Comparison of ENCODE assay signal across 17 cellular contexts in the genomic region with DNA sequence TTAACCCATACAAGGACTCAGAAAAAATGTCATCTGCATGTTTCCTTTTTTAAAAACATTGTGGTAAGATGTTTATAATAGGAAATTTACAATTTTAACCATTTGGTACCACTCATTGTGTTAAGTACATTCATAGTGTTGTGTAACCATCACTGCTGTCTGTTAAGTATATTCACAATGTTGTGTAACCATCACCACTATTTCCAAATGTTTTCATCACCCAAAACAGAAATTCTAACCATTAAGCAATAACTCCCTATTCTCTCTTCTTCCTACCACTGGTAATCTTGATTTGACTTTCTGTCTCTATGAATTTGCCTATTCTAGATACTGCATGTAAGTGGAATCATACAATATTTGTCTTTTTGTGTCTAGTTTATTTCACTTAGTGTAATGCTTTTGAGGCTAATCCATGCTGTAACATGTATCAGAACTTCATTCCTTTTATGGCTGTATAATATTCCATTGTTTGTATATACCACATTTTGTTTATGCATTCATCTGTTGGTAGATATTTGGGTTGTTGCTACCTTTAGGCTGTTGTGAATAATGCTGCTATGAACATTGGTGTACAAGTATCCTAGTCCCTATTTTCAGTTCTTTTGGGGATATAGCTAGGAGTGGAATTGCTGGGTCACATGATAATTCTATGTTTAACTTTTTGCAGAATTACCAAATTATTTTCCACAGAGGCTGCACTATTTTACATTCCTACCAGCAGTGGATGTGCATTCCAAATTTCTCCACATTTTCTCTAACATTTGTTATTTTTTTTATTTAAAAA. TPM values are rescaled to one million over a fixed set of nuclear protein-coding genes. Genes with fewer than 3 reads are reported as not detected.
A peak's percentile ranks its signal among the peaks of the same experiment; 100 is the strongest.
DNase-seq lines count a peak whose midpoint lies in the region; ATAC-seq and TF ChIP-seq lines count a peak whose summit lies in the region.
"Had no signal": no experiment of that assay in that cellular context is flagged by ENCODE, and none has a peak within 500 bp of the region (broad histone marks: within the 10 kb centered on the region; RNA-seq: fewer than 3 reads in every experiment).

No MANE protein-coding gene starts in this region.

- TF ChIP-seq CTCF in brain microvascular endothelial cell (IDR thresholded peaks at IDR 0.05; ENCODE audit: low read depth, low read length, missing control alignments) (peak; percentile 6), natural killer cell (IDR thresholded peaks at IDR 0.05) (no peak)

- H3K79me2 ChIP-seq in GM23248 (ENCODE audit: insufficient read depth), result peaks cover 98% of the 10 kb centered on the region

- H3K9ac ChIP-seq in GM23248, result no peak overlapping the region
- H3K9ac ChIP-seq: BLaER1 treated with 17β-estradiol and CSF1 and Interleukin-3, amounts not matched to agents 10 nM and 100 nM had no signal

- H3K9me2 ChIP-seq in GM23248 (ENCODE audit: insufficient read depth), result no peaks in the 10 kb centered on the region

- H3K4me3 Mint-ChIP-seq in natural killer cell, result peak overlapping the region; percentile 50
- H3K4me3 Mint-ChIP-seq: H9; stimulated activated memory B cell treated with anti-CD40 and anti-IgM and Interleukin-4, amounts not matched to agents 10 μg/mL and 1 μg/mL and 100 μg/mL, for 72 hours had no signal

- H3K4me1 Mint-ChIP-seq in natural killer cell, result peaks cover 71 to 78% of the 10 kb centered on the region in 2 donors

- peaks cover 20% of the 10 kb centered on the region for H3K36me3 Mint-ChIP-seq in natural killer cell

- H3K4me1 ChIP-seq in GM23248 (ENCODE audit: insufficient read depth), result no peaks in the 10 kb centered on the region

- no peak overlapping the region for H3K4me2 ChIP-seq in GM23248 (ENCODE audit: unreplicated experiment)
- H3K4me2 ChIP-seq: BLaER1 treated with 17β-estradiol and CSF1 and Interleukin-3, amounts not matched to agents 10 nM and 100 nM had no signal

- no peaks in the 10 kb centered on the region for H3K9me3 ChIP-seq in GM23248 (ENCODE audit: low read depth)
- H3K9me3 ChIP-seq: uterus had no signal

- H3K36me3 ChIP-seq in GM23248 (ENCODE audit: low read depth) (peaks cover 19% of the 10 kb centered on the region), brain microvascular endothelial cell (replicated peaks) (peaks cover 23% of the 10 kb centered on the region)
- H3K36me3 ChIP-seq: uterus had no signal

- peak overlapping the region in 1 of 2 donors; percentile 55 for H3K27ac Mint-ChIP-seq in natural killer cell
- H3K27ac Mint-ChIP-seq: H9; stimulated activated memory B cell treated with anti-CD40 and anti-IgM and Interleukin-4, amounts not matched to agents 10 μg/mL and 1 μg/mL and 100 μg/mL, for 72 hours had no signal

- H4K20me1 ChIP-seq in GM23248 (ENCODE audit: insufficient read depth), result no peaks in the 10 kb centered on the region

- intact Hi-C loops in natural killer cell (cut with micrococcal nuclease), result no loop called here
- intact Hi-C loops in head of caudate nucleus (cut with DNase I), result no loop called here

- in situ Hi-C loops in GM23248 (cut with MboI) (loop anchor here (25.0 kb wide), 1 partner anchor 806 kb away; no protein-coding TSS in a partner anchor), brain microvascular endothelial cell (cut with HindIII; ENCODE audit: low pct_ligation_motif_present, low sequenced_read_pairs) (no loop called here)

- no peak overlapping the region for H2AFZ ChIP-seq in GM23248

- H3K27me3 ChIP-seq in GM23248 (replicated peaks; ENCODE audit: insufficient read depth) (no peaks in the 10 kb centered on the region), brain microvascular endothelial cell (replicated peaks) (no peaks in the 10 kb centered on the region)
- H3K27me3 ChIP-seq: BLaER1 treated with 17β-estradiol and CSF1 and Interleukin-3, amounts not matched to agents 10 nM and 100 nM; uterus had no signal

- no peak overlapping the region for H3K4me3 ChIP-seq in GM23248
- H3K4me3 ChIP-seq in brain microvascular endothelial cell (ENCODE audit: low read depth, low read length), result no peak overlapping the region
- H3K4me3 ChIP-seq: BLaER1 treated with 17β-estradiol and CSF1 and Interleukin-3, amounts not matched to agents 10 nM and 100 nM; uterus had no signal

- no peaks in the 10 kb centered on the region for H3K9me3 Mint-ChIP-seq in natural killer cell
- H3K9me3 Mint-ChIP-seq: H9 had no signal

- 0 out of 2 replicates have a peak, but pooled peaks cover 11% of the 10 kb centered on the region for H3F3A ChIP-seq in GM23248 (ENCODE audit: insufficient read depth)

- H3K27ac ChIP-seq in GM23248 (peak overlapping the region; percentile 4; the same call in 1 of the 2 replicates), brain microvascular endothelial cell (no peak overlapping the region)
- H3K27ac ChIP-seq: BLaER1 treated with 17β-estradiol and CSF1 and Interleukin-3, amounts not matched to agents 10 nM and 100 nM; RWPE1; uterus had no signal

- DNase-seq in GM23248 (peak; percentile 39), MV-4-11 (lab: John Stamatoyannopoulos, UW) (peak; percentile 96), brain microvascular endothelial cell (no peak), natural killer cell (no peak), NCI-H526 (lab: John Stamatoyannopoulos, UW) (no peak), head of caudate nucleus (no peak)
- DNase-seq in stimulated activated CD4-positive, alpha-beta T cell treated with anti-CD3 and anti-CD28 coated beads, Interleukin-15, amount 100 ng/mL, for 24 hours, result no peak
- DNase-seq: cerebellar nuclear complex, DMS79, glutamatergic neuron, H9, NCI-H2081, NCI-H69, uterus had no signal

- ATAC-seq in natural killer cell, result no peak
- ATAC-seq: stimulated activated memory B cell treated with anti-CD40 and anti-IgM and Interleukin-4, amounts not matched to agents 10 μg/mL and 1 μg/mL and 100 μg/mL, for 72 hours had no signal

- no peaks in the 10 kb centered on the region for H3K27me3 Mint-ChIP-seq in natural killer cell (ENCODE audit: low read depth in 2 of 2)
- H3K27me3 Mint-ChIP-seq: stimulated activated memory B cell treated with anti-CD40 and anti-IgM and Interleukin-4, amounts not matched to agents 10 μg/mL and 1 μg/mL and 100 μg/mL, for 72 hours had no signal

RNA-seq across cellular contexts. Expression of gene HIPK1, which starts 14.1 kb away (rescaled TPM):
- 23.6 and 26.2 TPM in 2 replicates for total RNA-seq in GM23248 (2014; rRNA removed; shearing (Covaris generic))
- 6.1 and 7.6 TPM in 2 replicates for polyA plus RNA-seq in GM23248 (2016; fragmentation: Nextera tagmentation; extraction: Ambion mirVana)
- total RNA-seq in natural killer cell, result 100 to 1,000 TPM; 238 to 283 (median 261) TPM

RNA-seq across cellular contexts. Expression of gene OLFML3, which starts 36.1 kb away (rescaled TPM):
- 156 and 168 TPM in 2 replicates for total RNA-seq in GM23248 (2014; rRNA removed; shearing (Covaris generic))
- 141 and 149 TPM in 2 replicates for polyA plus RNA-seq in GM23248 (2016; fragmentation: Nextera tagmentation; extraction: Ambion mirVana)
- under 1 TPM in 1 of 3 donors, not detected in 2; 0.16 TPM for total RNA-seq in natural killer cell

RNA-seq across cellular contexts. Expression of gene DCLRE1B, which starts 38.1 kb away (rescaled TPM):
- total RNA-seq in GM23248 (2014; rRNA removed; shearing (Covaris generic)), result 4.3 and 6.9 TPM in 2 replicates
- polyA plus RNA-seq in GM23248 (2016; fragmentation: Nextera tagmentation; extraction: Ambion mirVana), result 6.5 and 7.2 TPM in 2 replicates
- 1 to 10 TPM; 5.5 to 6.8 (median 5.9) TPM for total RNA-seq in natural killer cell

RNA-seq across cellular contexts. Expression of gene AP4B1, which starts 38.6 kb away (rescaled TPM):
- total RNA-seq in GM23248 (2014; rRNA removed; shearing (Covaris generic)), result 12.9 and 16.1 TPM in 2 replicates
- polyA plus RNA-seq in GM23248 (2016; fragmentation: Nextera tagmentation; extraction: Ambion mirVana), result 9.9 and 11.8 TPM in 2 replicates
- 10 to 100 TPM; 64.0 to 78.7 (median 77.6) TPM for total RNA-seq in natural killer cell

RNA-seq across cellular contexts. Expression of gene BCL2L15, which starts 55.8 kb away (rescaled TPM):
- total RNA-seq in GM23248 (2014; rRNA removed; shearing (Covaris generic)), result 0.13 and 0.32 TPM in 2 replicates
- not detected in 2 replicates for polyA plus RNA-seq in GM23248 (2016; fragmentation: Nextera tagmentation; extraction: Ambion mirVana)
- 1 to 10 TPM in 2 of 3 donors, under 1 TPM in 1; 0.88 to 2.1 (median 1.5) TPM for total RNA-seq in natural killer cell

Comparison
In these comparisons a context has a peak if more than half of its experiments do, and no peak if none do; other contexts are left out.
1. DNase-seq: peak in GM23248 (single experiment) and MV-4-11 (single experiment); none in brain microvascular endothelial cell (single experiment), natural killer cell (single experiment), stimulated activated CD4-positive, alpha-beta T cell treated with anti-CD3 and anti-CD28 coated beads, Interleukin-15, amount 100 ng/mL, for 24 hours (single experiment), NCI-H526 (0 of 2) and head of caudate nucleus (0 of 42).
2. RNA of gene OLFML3, which starts 36.1 kb away (total RNA-seq): 156 to 168 TPM in GM23248; 0.16 TPM in natural killer cell; every median in the first group is over 100 times any median in the second.